In the genomic region with DNA sequence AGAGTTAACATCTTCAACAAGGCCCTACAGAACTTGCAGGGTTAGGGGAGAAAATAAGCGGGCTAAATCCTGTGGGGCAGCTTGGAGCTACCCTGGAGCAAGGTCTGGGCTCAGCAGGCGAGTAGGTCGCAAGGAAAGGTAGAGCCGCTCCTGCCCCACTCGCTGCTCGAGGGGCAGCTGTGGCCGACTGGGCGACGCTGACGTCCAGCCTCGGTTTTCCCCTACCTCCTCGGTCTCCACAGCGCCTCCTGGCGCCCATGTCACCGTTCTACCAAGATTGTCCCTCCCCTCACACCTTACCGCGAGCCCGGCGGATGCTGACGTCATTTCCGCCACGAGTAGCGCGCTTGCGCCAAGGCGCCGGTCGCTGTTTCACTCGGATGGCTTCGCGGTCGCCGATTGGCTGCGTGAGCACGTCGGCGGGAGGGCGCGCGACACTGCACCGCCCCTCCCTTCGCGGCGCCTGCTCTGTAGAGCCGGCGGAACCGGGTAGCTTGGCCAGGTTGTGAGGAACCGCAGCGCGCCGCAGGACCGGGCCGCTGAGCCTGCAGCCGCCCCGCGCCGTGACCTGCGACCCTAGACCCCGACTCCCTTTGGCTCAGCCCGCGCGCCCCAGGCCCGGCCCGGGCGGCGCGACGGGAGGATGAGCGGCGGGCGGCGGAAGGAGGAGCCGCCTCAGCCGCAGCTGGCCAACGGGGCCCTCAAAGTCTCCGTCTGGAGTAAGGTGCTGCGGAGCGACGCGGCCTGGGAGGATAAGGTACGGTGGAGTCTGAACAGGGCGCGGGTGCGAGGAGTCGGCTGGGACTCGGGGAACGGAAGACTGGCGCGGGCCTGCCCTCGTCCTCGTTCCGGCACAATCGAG, we compare ENCODE assay signal across 8 cellular contexts. TPM values are rescaled to one million over a fixed set of nuclear protein-coding genes. Genes with fewer than 3 reads are reported as not detected.
DNase-seq lines count a peak whose midpoint lies in the region; ATAC-seq, FAIRE-seq and TF ChIP-seq lines count a peak whose summit lies in the region.

A gene with protein sequence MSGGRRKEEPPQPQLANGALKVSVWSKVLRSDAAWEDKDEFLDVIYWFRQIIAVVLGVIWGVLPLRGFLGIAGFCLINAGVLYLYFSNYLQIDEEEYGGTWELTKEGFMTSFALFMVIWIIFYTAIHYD (plus strand): TSS at position 471 of the 862 bp plus-strand sequence. CDS start 173 bp downstream, at position 644.

- peak; percentile 80 for TF ChIP-seq POLR2A in GM12891 (IDR thresholded peaks at IDR 0.05; ENCODE audit: low read depth, low read length)
- peak; percentile 79 for TF ChIP-seq POLR2A in prostate gland (IDR thresholded peaks at IDR 0.05)

- H3K36me3 ChIP-seq in left ventricle myocardium inferior (peaks cover 26% of the 10 kb centered on the region), prostate gland (peaks cover 3 to 12% of the 10 kb centered on the region in 2 donors)

- intact Hi-C loops in T-helper 1 cell treated with Interleukin-12 subunit alpha and Interleukin-12 subunit beta and Interleukin-4 antibody, amounts not matched to agents 30 ng/mL and 1 ng/mL, for 36 hours (cut with micrococcal nuclease): loop anchor here (1.0 to 5.0 kb wide), 10 partner anchors 10 to 988 kb away; partner anchors contain the start of genes DSN1, NDRG3, SPAG4 and TGIF2
- intact Hi-C loops in left ventricle myocardium inferior (cut with micrococcal nuclease) (no loop called here), prostate gland (cut with DNase I) (loop anchor here (2.0 to 10.0 kb wide), 3 partner anchors 33 to 141 kb away; partner anchors contain the start of genes NDRG3 and TGIF2)

- TF ChIP-seq CTCF in left ventricle myocardium inferior (IDR thresholded peaks at IDR 0.05; ENCODE audit: borderline replicate concordance): peak; percentile 92
- peak; percentile 78 to 100 (median 97) for TF ChIP-seq CTCF in prostate gland (IDR thresholded peaks at IDR 0.05)

- WGBS in prostate gland: under 1% methylated on average over 77 of the region's 93 CpGs

- H3K9me3 ChIP-seq in left ventricle myocardium inferior (replicated peaks) (no peaks in the 10 kb centered on the region), prostate gland (no peaks in the 10 kb centered on the region)

- peak; percentile 100 for FAIRE-seq in GM12891 (lab: Jason Lieb, UNC)
- peak; percentile 99 for FAIRE-seq in urothelium cell line (lab: Jason Lieb, UNC)

- peak; percentile 85 for DNase-seq in GM12891 (ENCODE audit: insufficient read length, low spot score)
- DNase-seq in NCI-H146 (lab: John Stamatoyannopoulos, UW): peak; percentile 99
- DNase-seq in amniotic stem cell (lab: John Stamatoyannopoulos, UW): peak; percentile 96
- peak; percentile 99 for DNase-seq in left ventricle myocardium inferior
- peak; percentile 97 for DNase-seq in prostate gland (ENCODE audit: low spot score)
- peak; percentile 99 for DNase-seq in urothelium cell line (ENCODE audit: low spot score)

- H3K4me1 ChIP-seq in left ventricle myocardium inferior (peaks cover 35% of the 10 kb centered on the region), prostate gland (replicated peaks) (peaks cover 6% of the 10 kb centered on the region)

- no peaks in the 10 kb centered on the region for H3K27me3 ChIP-seq in left ventricle myocardium inferior (ENCODE audit: low read depth)
- no peaks in the 10 kb centered on the region for H3K27me3 ChIP-seq in prostate gland (replicated peaks; ENCODE audit: insufficient read depth)

- peak within 1 kb of the TSS; percentile 84 for H3K4me3 ChIP-seq in left ventricle myocardium inferior
- H3K4me3 ChIP-seq in prostate gland: peak within 1 kb of the TSS; percentile 95 to 96

- ATAC-seq in HG02852 (IDR thresholded peaks at IDR 0.05; ENCODE audit: unreplicated experiment): peak; percentile 84

- peak within 1 kb of the TSS; percentile 89 for H3K27ac ChIP-seq in left ventricle myocardium inferior (replicated peaks)
- H3K27ac ChIP-seq in prostate gland: peak within 1 kb of the TSS; percentile 77 to 78

TF ChIP-seq in GM12891, 5 proteins besides CTCF, POLR2A, EP300 and RAD21:
- 0 out of 2 replicates have a peak, but pooled peaks have one; percentile 37 for TF ChIP-seq POU2F2 (IDR thresholded peaks at IDR 0.05; ENCODE audit: low read depth, low read length)
- TF ChIP-seq PAX5 (IDR thresholded peaks at IDR 0.05; ENCODE audit: insufficient read depth, low read length, severe bottlenecking): peak; percentile 31
- TF ChIP-seq SPI1 (IDR thresholded peaks at IDR 0.05; ENCODE audit: low read depth, low read length): peak; percentile 49
- peak; percentile 94 for TF ChIP-seq POLR2AphosphoS5 (IDR thresholded peaks at IDR 0.05; ENCODE audit: low read depth, low read length)
- TF ChIP-seq TAF1 (IDR thresholded peaks at IDR 0.05; ENCODE audit: low read depth, low read length): peak; percentile 38; the same call in 1 of the 2 replicates
TF ChIP-seq in GM12891: peak in this region for 5.

RNA-seq across cellular contexts. Expression of the gene that starts here (rescaled TPM):
- polyA plus RNA-seq in GM12891 (2012; ENCODE audit: low read depth, missing spikeins): 69.0 TPM
- total RNA-seq in T-helper 1 cell treated with Interleukin-12 subunit alpha and Interleukin-12 subunit beta and Interleukin-4 antibody, amounts not matched to agents 30 ng/mL and 1 ng/mL, for 36 hours: 110 TPM in 2 replicates
- total RNA-seq in left ventricle myocardium inferior: 56.5 TPM
- total RNA-seq in prostate gland: 10 to 100 TPM; 72.8 to 92.3 TPM

Comparison
In these comparisons a context has a peak if more than half of its experiments do, and no peak if none do; other contexts are left out.
1. Peak in every context shown above with its lines: DNase-seq, ATAC-seq, H3K4me3 ChIP-seq and H3K27ac ChIP-seq.